In the genomic region with DNA sequence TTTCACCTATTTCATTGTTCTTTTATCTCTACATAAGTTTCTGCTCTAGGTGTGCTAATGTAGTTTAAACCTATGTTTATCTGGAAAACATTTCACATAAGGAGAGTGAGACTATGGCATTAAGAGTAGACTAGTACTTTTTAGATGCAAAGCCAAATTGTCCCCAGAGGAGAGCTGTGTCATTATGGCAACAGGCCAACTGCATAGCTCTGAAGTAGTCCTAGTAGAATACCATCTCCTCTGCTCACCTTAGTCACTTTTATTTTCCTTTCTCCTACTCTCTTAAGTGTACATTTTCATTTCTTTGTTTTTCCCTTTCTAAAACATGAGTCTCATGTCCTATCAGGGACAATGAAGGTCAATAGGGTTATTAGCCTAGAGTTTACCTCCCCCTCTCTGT, we compare ENCODE assay signal across 1 cellular context.
TF ChIP-seq lines count a peak whose summit lies in the region.

No MANE protein-coding gene starts in this region.

TF ChIP-seq in SK-N-SH treated with all-trans-retinoic acid at 6 μM for 48 hours, 23 proteins besides CTCF, POLR2A, EP300 and RAD21 (continued from another document):
- TF ChIP-seq CSDC2 (CRISPR knock-in tag; IDR thresholded peaks at IDR 0.05) (no peak), TOX (CRISPR knock-in tag; IDR thresholded peaks at IDR 0.05; ENCODE audit: borderline replicate concordance) (no peak), ZNF565 (CRISPR knock-in tag; conservative IDR thresholded peaks at IDR 0.05; ENCODE audit: low read depth) (no peak), TSHZ2 (CRISPR knock-in tag; IDR thresholded peaks at IDR 0.05) (no peak), ARNTL (CRISPR knock-in tag; IDR thresholded peaks at IDR 0.05; ENCODE audit: borderline replicate concordance, low read depth) (no peak)
